ENCODE assay signal across 13 cellular contexts in the genomic region with DNA sequence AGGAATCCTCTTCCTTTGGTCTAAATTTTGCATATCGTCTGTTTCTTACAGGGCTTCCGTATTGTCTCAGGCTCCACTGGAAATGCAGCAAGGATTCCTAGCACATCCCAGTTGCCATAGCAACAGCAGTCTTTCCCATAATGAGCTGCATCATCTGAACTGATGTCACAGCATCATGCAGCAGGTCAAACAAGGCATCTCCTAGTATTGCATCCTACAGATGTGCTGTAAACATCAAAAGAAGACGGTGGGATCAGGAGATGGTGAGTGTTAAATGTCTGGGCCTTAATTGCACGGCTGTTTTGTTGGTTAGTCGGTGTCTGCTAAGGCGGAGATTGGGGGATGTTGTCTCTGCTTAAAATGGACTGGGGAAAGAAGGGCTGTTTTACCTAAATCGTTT. TPM values are rescaled to one million over a fixed set of nuclear protein-coding genes. Genes with fewer than 3 reads are reported as not detected.
A peak's percentile ranks its signal among the peaks of the same experiment; 100 is the strongest.
DNase-seq lines count a peak whose midpoint lies in the region; ATAC-seq and TF ChIP-seq lines count a peak whose summit lies in the region.
"Had no signal": no experiment of that assay in that cellular context is flagged by ENCODE, and none has a peak within 500 bp of the region (broad histone marks: within the 10 kb centered on the region; RNA-seq: fewer than 3 reads in every experiment).

A gene with protein sequence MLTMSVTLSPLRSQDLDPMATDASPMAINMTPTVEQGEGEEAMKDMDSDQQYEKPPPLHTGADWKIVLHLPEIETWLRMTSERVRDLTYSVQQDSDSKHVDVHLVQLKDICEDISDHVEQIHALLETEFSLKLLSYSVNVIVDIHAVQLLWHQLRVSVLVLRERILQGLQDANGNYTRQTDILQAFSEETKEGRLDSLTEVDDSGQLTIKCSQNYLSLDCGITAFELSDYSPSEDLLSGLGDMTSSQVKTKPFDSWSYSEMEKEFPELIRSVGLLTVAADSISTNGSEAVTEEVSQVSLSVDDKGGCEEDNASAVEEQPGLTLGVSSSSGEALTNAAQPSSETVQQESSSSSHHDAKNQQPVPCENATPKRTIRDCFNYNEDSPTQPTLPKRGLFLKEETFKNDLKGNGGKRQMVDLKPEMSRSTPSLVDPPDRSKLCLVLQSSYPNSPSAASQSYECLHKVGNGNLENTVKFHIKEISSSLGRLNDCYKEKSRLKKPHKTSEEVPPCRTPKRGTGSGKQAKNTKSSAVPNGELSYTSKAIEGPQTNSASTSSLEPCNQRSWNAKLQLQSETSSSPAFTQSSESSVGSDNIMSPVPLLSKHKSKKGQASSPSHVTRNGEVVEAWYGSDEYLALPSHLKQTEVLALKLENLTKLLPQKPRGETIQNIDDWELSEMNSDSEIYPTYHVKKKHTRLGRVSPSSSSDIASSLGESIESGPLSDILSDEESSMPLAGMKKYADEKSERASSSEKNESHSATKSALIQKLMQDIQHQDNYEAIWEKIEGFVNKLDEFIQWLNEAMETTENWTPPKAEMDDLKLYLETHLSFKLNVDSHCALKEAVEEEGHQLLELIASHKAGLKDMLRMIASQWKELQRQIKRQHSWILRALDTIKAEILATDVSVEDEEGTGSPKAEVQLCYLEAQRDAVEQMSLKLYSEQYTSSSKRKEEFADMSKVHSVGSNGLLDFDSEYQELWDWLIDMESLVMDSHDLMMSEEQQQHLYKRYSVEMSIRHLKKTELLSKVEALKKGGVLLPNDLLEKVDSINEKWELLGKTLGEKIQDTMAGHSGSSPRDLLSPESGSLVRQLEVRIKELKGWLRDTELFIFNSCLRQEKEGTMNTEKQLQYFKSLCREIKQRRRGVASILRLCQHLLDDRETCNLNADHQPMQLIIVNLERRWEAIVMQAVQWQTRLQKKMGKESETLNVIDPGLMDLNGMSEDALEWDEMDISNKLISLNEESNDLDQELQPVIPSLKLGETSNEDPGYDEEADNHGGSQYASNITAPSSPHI (N-terminal part only) (plus strand): TSS at position 153 of the 400 bp plus-strand sequence. CDS start 104,196 bp downstream, outside the sequence.

- H3K36me3 ChIP-seq in Peyer's patch, result no peaks in the 10 kb centered on the region

- no peaks in the 10 kb centered on the region for H3K27me3 ChIP-seq in Peyer's patch
- H3K27me3 ChIP-seq: body of pancreas had no signal

- H3K4me1 ChIP-seq in Peyer's patch, result no peaks in the 10 kb centered on the region

- no peaks in the 10 kb centered on the region for H3K9me3 ChIP-seq in Peyer's patch
- H3K9me3 ChIP-seq: body of pancreas had no signal

- H3K27ac ChIP-seq in Peyer's patch, result no peak within 1 kb of the TSS
- H3K27ac ChIP-seq: body of pancreas, C4-2B had no signal

- no peak for TF ChIP-seq CTCF in Peyer's patch (IDR thresholded peaks at IDR 0.05)

- intact Hi-C loops in Right ventricle myocardium inferior (cut with DNase I), result no loop called here

- H3K4me3 ChIP-seq in Peyer's patch, result no peak within 1 kb of the TSS
- H3K4me3 ChIP-seq: body of pancreas had no signal

- in situ Hi-C loops in G401 (cut with HindIII; ENCODE audit: low sequenced_read_pairs), result no loop called here

- peak; percentile 97 for DNase-seq in G401 (ENCODE audit: low spot score)
- DNase-seq in Peyer's patch, result no peak
- no peak for DNase-seq in Right ventricle myocardium inferior (ENCODE audit: missing footprints)
- DNase-seq in nucleus accumbens (lab: John Stamatoyannopoulos, UW), result peak in 52 of 56 donors; percentile 20 to 94 (median 70)
- no peak for DNase-seq in activated CD4-positive, CD25-positive, alpha-beta regulatory T cell (lab: John Stamatoyannopoulos, UW)
- DNase-seq in NCI-H2107 (lab: John Stamatoyannopoulos, UW), result no peak
- DNase-seq: body of pancreas; IMR-90; NCI-H526; stimulated activated CD4-positive, alpha-beta T cell treated with anti-CD3 and anti-CD28 coated beads, Interleukin-1b, Interleukin-23, amount 100 ng/mL, for 48 hours had no signal

- ATAC-seq in Right ventricle myocardium inferior (no peak), GM19324 (IDR thresholded peaks at IDR 0.05; ENCODE audit: low FRiP score, unreplicated experiment) (no peak), HG03097 (IDR thresholded peaks at IDR 0.05; ENCODE audit: low FRiP score, unreplicated experiment) (no peak)
- ATAC-seq: body of pancreas had no signal

- TF ChIP-seq POLR2A in Peyer's patch (IDR thresholded peaks at IDR 0.05), result no peak

RNA-seq across cellular contexts. Expression of the gene that starts here (rescaled TPM):
- total RNA-seq in G401 (2014; rRNA removed; shearing (Covaris generic)), result 0.06 and 2.3 TPM in 2 replicates
- total RNA-seq in Peyer's patch (10 to 100 TPM in 3 of 4 donors, 1 to 10 TPM in 1; 7.6 to 21.5 (median 12.2) TPM), Right ventricle myocardium inferior (160 TPM)

Comparison
In these comparisons a context has a peak if more than half of its experiments do, and no peak if none do; other contexts are left out.
1. DNase-seq: peak in G401 (single experiment) and nucleus accumbens (52 of 56); none in Peyer's patch (0 of 3), Right ventricle myocardium inferior (single experiment), activated CD4-positive, CD25-positive, alpha-beta regulatory T cell (0 of 4) and NCI-H2107 (single experiment).